In genomic region chr4:1547863-1548637, GRCh38 we compare ENCODE assay signal across 10 cellular contexts.
A peak's percentile ranks its signal among the peaks of the same experiment; 100 is the strongest.
DNase-seq lines count a peak whose midpoint lies in the region; ATAC-seq, FAIRE-seq and TF ChIP-seq lines count a peak whose summit lies in the region.
"Had no signal": no experiment of that assay in that cellular context is flagged by ENCODE, and none has a peak within 500 bp of the region (broad histone marks: within the 10 kb centered on the region; RNA-seq: fewer than 3 reads in every experiment).

No MANE protein-coding gene starts in this region.

- no peaks in the 10 kb centered on the region for H3K9me1 ChIP-seq in K562 (ENCODE audit: control insufficient read depth, insufficient read depth, low read length)

- CTCF ChIA-PET in CD4-positive, alpha-beta T cell (lab: Charles Lee): no interaction called here
- CTCF ChIA-PET in K562 (lab: Yijun Ruan, JAX; ENCODE audit: low intra/inter-chr PET ratio): no interaction called here
- CTCF ChIA-PET in activated CD4-positive, alpha-beta memory T cell treated with anti-CD3 and anti-CD28 coated beads for 36 hours (lab: Charles Lee): interaction anchor here (0.6 to 1.5 kb wide), 11 partner anchors 9 to 82 kb away, joined by 3 to 7 read pairs (median 3); no protein-coding TSS in a partner anchor

- H3K9ac ChIP-seq in K562 (ENCODE audit: insufficient read depth in 1 of 2, low read depth in 2 of 2, low read length in 2 of 2): no peak overlapping the region; a peak in 1 of 4 replicates

- no peak for TF ChIP-seq POLR2A in K562 (conservative IDR thresholded peaks at IDR 0.05)
- no peak for TF ChIP-seq POLR2A in prostate gland (IDR thresholded peaks at IDR 0.05)

- TF ChIP-seq CTCF in CD4-positive, alpha-beta T cell (IDR thresholded peaks at IDR 0.05): no peak
- TF ChIP-seq CTCF in K562 (IDR thresholded peaks at IDR 0.05 in 2 of 3, conservative IDR thresholded peaks at IDR 0.05 in 1 of 3; ENCODE audit: insufficient read depth in 2 of 3, low read depth in 1 of 3, low read length in 3 of 3): no peak
- no peak for TF ChIP-seq CTCF in prostate gland (IDR thresholded peaks at IDR 0.05)

- H4K20me1 ChIP-seq in K562 (replicated peaks; ENCODE audit: control insufficient read depth, insufficient read depth, low read length): peaks cover 5% of the 10 kb centered on the region

- no peaks in the 10 kb centered on the region for H3K79me2 ChIP-seq in K562 (ENCODE audit: control insufficient read depth, insufficient read depth, low read length)

- no peak for ATAC-seq in CD4-positive, alpha-beta T cell (ENCODE audit: poor library complexity)
- ATAC-seq in K562: peak; percentile 15
- ATAC-seq in right cardiac atrium: peak; percentile 83 to 92

- no peak overlapping the region for H3K27ac ChIP-seq in CD4-positive, alpha-beta T cell (ENCODE audit: low read depth, low read length)
- H3K27ac ChIP-seq in K562 (ENCODE audit: extremely low read depth, low read depth, low read length) (no peak overlapping the region), right cardiac atrium (ENCODE audit: low read length) (peak overlapping the region; percentile 55), prostate gland (peak overlapping the region; percentile 41 to 56)

- WGBS in K562 (ENCODE audit: insufficient coverage, low coverage, missing lambda C conversion rate): 24% methylated on average over 27 of the region's 37 CpGs
- WGBS in right cardiac atrium: 44% methylated on average over 37 of the region's 37 CpGs
- WGBS in prostate gland: 34% methylated on average over 33 of the region's 37 CpGs

- no peaks in the 10 kb centered on the region for H3K9me3 ChIP-seq in CD4-positive, alpha-beta T cell (ENCODE audit: control insufficient read depth, low read length)
- H3K9me3 ChIP-seq in K562 (replicated peaks; ENCODE audit: control insufficient read depth, insufficient read depth, low read depth, low read length) (no peaks in the 10 kb centered on the region), right cardiac atrium (ENCODE audit: control insufficient read depth, low read length) (no peaks in the 10 kb centered on the region), prostate gland (no peaks in the 10 kb centered on the region)

- H3K36me3 Mint-ChIP-seq in CD4-positive, alpha-beta T cell (ENCODE audit: low read depth): no peaks in the 10 kb centered on the region
- H3K36me3 Mint-ChIP-seq in activated CD4-positive, alpha-beta memory T cell treated with anti-CD3 and anti-CD28 coated beads for 36 hours: no peaks in the 10 kb centered on the region
- H3K36me3 Mint-ChIP-seq: activated CD8-positive, alpha-beta memory T cell treated with anti-CD3 and anti-CD28 coated beads, Interleukin-2, amount 10 ng/mL, durations not matched to agents 7 days and 5 days had no signal

- H3K4me3 ChIP-seq in K562 (no peak overlapping the region), right cardiac atrium (ENCODE audit: low read length) (peak overlapping the region; percentile 2), prostate gland (no peak overlapping the region)

- no peaks in the 10 kb centered on the region for H3K9me3 Mint-ChIP-seq in CD4-positive, alpha-beta T cell
- no peaks in the 10 kb centered on the region for H3K9me3 Mint-ChIP-seq in activated CD4-positive, alpha-beta memory T cell treated with anti-CD3 and anti-CD28 coated beads for 36 hours

- FAIRE-seq in K562 (lab: Jason Lieb, UNC): no peak

- peaks cover 7% of the 10 kb centered on the region for H3K27me3 Mint-ChIP-seq in CD4-positive, alpha-beta T cell
- peaks cover 6% of the 10 kb centered on the region for H3K27me3 Mint-ChIP-seq in activated CD4-positive, alpha-beta memory T cell treated with anti-CD3 and anti-CD28 coated beads for 36 hours

- H3K4me1 Mint-ChIP-seq in CD4-positive, alpha-beta T cell (ENCODE audit: low read depth): peaks cover 18% of the 10 kb centered on the region
- peaks cover 20% of the 10 kb centered on the region for H3K4me1 Mint-ChIP-seq in activated CD4-positive, alpha-beta memory T cell treated with anti-CD3 and anti-CD28 coated beads for 36 hours (ENCODE audit: low read depth)

- peak overlapping the region; percentile 43 for H3K27ac Mint-ChIP-seq in CD4-positive, alpha-beta T cell
- H3K27ac Mint-ChIP-seq in activated CD4-positive, alpha-beta memory T cell treated with anti-CD3 and anti-CD28 coated beads for 36 hours: no peak overlapping the region
- H3K27ac Mint-ChIP-seq: activated CD8-positive, alpha-beta memory T cell treated with anti-CD3 and anti-CD28 coated beads, Interleukin-2, amount 10 ng/mL, durations not matched to agents 7 days and 5 days had no signal

- no peaks in the 10 kb centered on the region for H3K27me3 ChIP-seq in CD4-positive, alpha-beta T cell (ENCODE audit: control insufficient read depth, insufficient read depth, low read length)
- H3K27me3 ChIP-seq in K562 (ENCODE audit: control insufficient read depth in 2 of 2, insufficient read depth in 2 of 2, low read length in 2 of 2) (peaks cover 12 to 49% of the 10 kb centered on the region in 2 experiments; a peak in 4 of 5 replicates), right cardiac atrium (ENCODE audit: control insufficient read depth, insufficient read depth) (no peaks in the 10 kb centered on the region), prostate gland (replicated peaks; ENCODE audit: insufficient read depth) (no peaks in the 10 kb centered on the region)

- POLR2A ChIA-PET in CD4-positive, alpha-beta T cell (lab: Charles Lee): no interaction called here
- POLR2A ChIA-PET in K562 (lab: Yijun Ruan, JAX): interaction anchor here (0.6 kb wide), 1 partner anchor 30 kb away, joined by 3 read pairs; no protein-coding TSS in a partner anchor
- POLR2A ChIA-PET in activated CD4-positive, alpha-beta memory T cell treated with anti-CD3 and anti-CD28 coated beads for 36 hours (lab: Charles Lee): no interaction called here

- no peak overlapping the region for H3K4me2 ChIP-seq in K562 (ENCODE audit: insufficient read depth, low read length)

- H3K4me3 Mint-ChIP-seq in CD4-positive, alpha-beta T cell: peak overlapping the region; percentile 21
- H3K4me3 Mint-ChIP-seq in activated CD4-positive, alpha-beta memory T cell treated with anti-CD3 and anti-CD28 coated beads for 36 hours: no peak overlapping the region
- H3K4me3 Mint-ChIP-seq: activated CD8-positive, alpha-beta memory T cell treated with anti-CD3 and anti-CD28 coated beads, Interleukin-2, amount 10 ng/mL, durations not matched to agents 7 days and 5 days had no signal

- no peak for TF ChIP-seq RAD21 in K562 (CRISPR knock-in tag; conservative IDR thresholded peaks at IDR 0.05 in 1 of 2, IDR thresholded peaks at IDR 0.05 in 1 of 2)

- no peaks in the 10 kb centered on the region for H3K36me3 ChIP-seq in K562 (ENCODE audit: control insufficient read depth, insufficient read depth, low read length)
- H3K36me3 ChIP-seq in prostate gland: no peaks in the 10 kb centered on the region

- H3K4me1 ChIP-seq in K562 (replicated peaks in 1 of 2; ENCODE audit: control insufficient read depth in 2 of 2, insufficient read depth in 2 of 2, low read length in 2 of 2): peaks cover 0 to 59% of the 10 kb centered on the region in 2 experiments; a peak in 3 of 5 replicates
- no peaks in the 10 kb centered on the region for H3K4me1 ChIP-seq in right cardiac atrium (ENCODE audit: control insufficient read depth, insufficient read depth, low read length)
- peaks cover 14% of the 10 kb centered on the region for H3K4me1 ChIP-seq in prostate gland (replicated peaks)

- no TSS peak for BruUV-seq in K562 (replicated peaks; lab: Mats Ljungman, UMichigan)

- in situ Hi-C loops in K562 (cut with MboI): no loop called here

- H2AFZ ChIP-seq in K562 (ENCODE audit: low read depth, low read length): no peak overlapping the region

- TF ChIP-seq EP300 in K562 (IDR thresholded peaks at IDR 0.05; ENCODE audit: low read length): no peak

- intact Hi-C loops in CD4-positive, alpha-beta T cell (cut with DNase I, micrococcal nuclease): no loop called here
- intact Hi-C loops in K562 (cut with micrococcal nuclease) (no loop called here), right cardiac atrium (cut with DNase I) (no loop called here), prostate gland (cut with DNase I) (no loop called here)
- intact Hi-C loops in activated CD4-positive, alpha-beta memory T cell treated with anti-CD3 and anti-CD28 coated beads for 36 hours (cut with micrococcal nuclease): loop anchor here (5.0 kb wide), 1 partner anchor 79 kb away; no protein-coding TSS in a partner anchor

- no peak for DNase-seq in CD4-positive, alpha-beta T cell
- no peak for DNase-seq in K562 (ENCODE audit: extremely low read depth in 1 of 4, low spot score in 3 of 4)
- DNase-seq in right cardiac atrium: peak; percentile 83 to 92 (median 90)
- DNase-seq in prostate gland (ENCODE audit: low spot score): peak; percentile 27
- DNase-seq in OCI-M1 (lab: John Stamatoyannopoulos, UW): no peak
- no peak for DNase-seq in NCI-H2227 treated with DMSO at 0.1 percent for 48 hours (lab: John Stamatoyannopoulos, UW)
- no peak for DNase-seq in activated CD4-positive, alpha-beta memory T cell treated with anti-CD3 and anti-CD28 coated beads for 36 hours
- no peak for DNase-seq in dedifferentiated amniotic fluid mesenchymal stem cell (ENCODE audit: extremely low spot score)
- DNase-seq: T1000 had no signal

TF ChIP-seq in K562, 482 proteins besides CTCF, POLR2A, EP300 and RAD21:
- no peak for TF ChIP-seq SIN3A (IDR thresholded peaks at IDR 0.05; ENCODE audit: borderline replicate concordance in 2 of 2, control insufficient read depth in 1 of 2, low read depth in 2 of 2, low read length in 2 of 2)
- TF ChIP-seq, protein P1, sequence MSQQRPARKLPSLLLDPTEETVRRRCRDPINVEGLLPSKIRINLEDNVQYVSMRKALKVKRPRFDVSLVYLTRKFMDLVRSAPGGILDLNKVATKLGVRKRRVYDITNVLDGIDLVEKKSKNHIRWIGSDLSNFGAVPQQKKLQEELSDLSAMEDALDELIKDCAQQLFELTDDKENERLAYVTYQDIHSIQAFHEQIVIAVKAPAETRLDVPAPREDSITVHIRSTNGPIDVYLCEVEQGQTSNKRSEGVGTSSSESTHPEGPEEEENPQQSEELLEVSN (IDR thresholded peaks at IDR 0.05; ENCODE audit: borderline replicate concordance in 1 of 2, extremely low read depth in 1 of 2, insufficient read depth in 1 of 2, insufficient read length in 1 of 2, low read depth in 1 of 2, low read length in 1 of 2, poor library complexity in 1 of 2, severe bottlenecking in 1 of 2): peak in 1 of 2 experiments; percentile 34

Comparison
In these comparisons a context has a peak if more than half of its experiments do, and no peak if none do; other contexts are left out.
1. DNase-seq: peak in right cardiac atrium (3 of 3) and prostate gland (single experiment); none in CD4-positive, alpha-beta T cell (0 of 10), K562 (0 of 4), OCI-M1 (single experiment), NCI-H2227 treated with DMSO at 0.1 percent for 48 hours (single experiment), activated CD4-positive, alpha-beta memory T cell treated with anti-CD3 and anti-CD28 coated beads for 36 hours (single experiment) and dedifferentiated amniotic fluid mesenchymal stem cell (single experiment).
2. H3K27ac ChIP-seq: peak in right cardiac atrium (single experiment) and prostate gland (2 of 2); none in CD4-positive, alpha-beta T cell (single experiment) and K562 (single experiment).